8 cellular contexts compared by ENCODE assay signal in the genomic region with DNA sequence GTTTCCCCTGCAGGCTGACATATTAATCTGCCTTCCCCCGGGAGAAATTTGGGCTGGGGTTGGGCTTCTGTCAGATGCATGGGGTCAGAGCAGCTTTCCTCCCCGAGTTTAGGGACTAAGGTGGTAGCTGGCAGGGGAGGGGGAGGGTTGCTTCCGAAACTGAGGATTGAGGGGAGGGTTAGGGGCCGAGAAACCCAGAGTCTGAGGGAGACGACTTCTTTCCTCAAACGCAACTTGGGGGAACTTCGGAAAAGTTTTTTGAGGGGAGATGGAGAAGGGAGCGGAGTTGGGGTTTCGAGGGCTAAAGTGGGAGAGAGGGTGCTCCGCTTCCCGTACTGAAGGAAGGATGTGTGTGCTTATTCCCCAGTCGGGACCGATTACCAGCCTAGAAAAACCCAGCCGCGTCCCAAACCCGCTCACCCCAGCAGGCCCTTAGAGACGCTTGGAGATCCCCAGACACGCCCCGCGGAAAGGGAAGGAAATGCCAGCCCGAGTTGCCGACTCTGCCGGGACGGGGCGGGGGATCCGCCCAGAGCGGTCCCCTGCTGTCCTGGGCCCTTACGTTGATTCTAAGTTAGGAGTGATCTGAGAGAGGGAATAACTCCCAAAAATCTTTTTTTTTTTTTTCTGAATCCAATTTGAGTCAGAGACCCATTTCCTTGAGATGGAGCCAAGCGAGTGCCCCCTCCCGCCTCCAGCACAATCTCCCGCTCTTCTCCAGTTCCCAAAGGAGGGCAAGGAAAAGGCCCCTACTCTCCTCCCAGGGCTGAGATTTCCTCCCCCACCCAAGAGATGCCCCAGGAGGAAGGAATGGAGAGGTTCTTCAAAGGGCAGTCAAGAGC.
DNase-seq lines count a peak whose midpoint lies in the region; ATAC-seq and TF ChIP-seq lines count a peak whose summit lies in the region.

No MANE protein-coding gene starts in this region.

- H2BK12ac ChIP-seq in H9 (ENCODE audit: insufficient read length, low read depth, low read length): no peak overlapping the region

- no peak overlapping the region for H3K23ac ChIP-seq in H9 (ENCODE audit: insufficient read length, low read depth, low read length)

- H3K27me3 ChIP-seq in H9 (ENCODE audit: insufficient read depth, low read length): peaks cover 83% of the 10 kb centered on the region
- no peaks in the 10 kb centered on the region for H3K27me3 ChIP-seq in adrenal gland
- H3K27me3 ChIP-seq in smooth muscle cell (ENCODE audit: low read depth): peaks cover 99% of the 10 kb centered on the region

- no peak for TF ChIP-seq CTCF in H9 (conservative IDR thresholded peaks at IDR 0.05)
- TF ChIP-seq CTCF in adrenal gland (IDR thresholded peaks at IDR 0.05): no peak
- no peak for TF ChIP-seq CTCF in smooth muscle cell (IDR thresholded peaks at IDR 0.05; ENCODE audit: borderline replicate concordance, insufficient read depth, poor library complexity, severe bottlenecking)

- intact Hi-C loops in adrenal gland (cut with DNase I): no loop called here

- no peak overlapping the region for H3K27ac Mint-ChIP-seq in H9
- H3K27ac Mint-ChIP-seq in immature natural killer cell: no peak overlapping the region

- H2BK120ac ChIP-seq in H9 (ENCODE audit: low read depth, low read length, poor library complexity, severe bottlenecking): no peak overlapping the region

- no peaks in the 10 kb centered on the region for H3K36me3 ChIP-seq in adrenal gland (replicated peaks in 1 of 2)
- H3K36me3 ChIP-seq in smooth muscle cell (ENCODE audit: low read depth): no peaks in the 10 kb centered on the region

- no peak overlapping the region for H2BK20ac ChIP-seq in H9 (ENCODE audit: low read depth, low read length, poor library complexity, severe bottlenecking)

- H4K20me1 ChIP-seq in H9 (ENCODE audit: control insufficient read depth, insufficient read depth, insufficient read length) (no peaks in the 10 kb centered on the region), smooth muscle cell (ENCODE audit: low read depth) (no peaks in the 10 kb centered on the region)

- no CpG with 5 or more reads among the region's 31 CpGs for WGBS in H9 (ENCODE audit: extremely low coverage, insufficient read length, low lambda C conversion rate)
- 6 to 9% (median 6%) methylated on average over 21 to 31 of the region's 31 CpGs for WGBS in adrenal gland, 4 donors
- WGBS in smooth muscle cell (ENCODE audit: low lambda C conversion rate): 9% methylated on average over 31 of the region's 31 CpGs

- no peak overlapping the region for H3K27ac ChIP-seq in H9 (ENCODE audit: insufficient read length, low read depth, low read length)
- H3K27ac ChIP-seq in adrenal gland: peak overlapping the region in 4 of 5 donors; percentile 39 to 78 (median 64)
- no peak overlapping the region for H3K27ac ChIP-seq in smooth muscle cell (ENCODE audit: low read depth)

- H2AK5ac ChIP-seq in H9 (ENCODE audit: insufficient read length, low read length): no peak overlapping the region

- H3K27me3 Mint-ChIP-seq in H9 (ENCODE audit: low read depth) (peaks cover 100% of the 10 kb centered on the region), immature natural killer cell (ENCODE audit: low read depth in 3 of 3) (peaks cover 17 to 38% (median 24%) of the 10 kb centered on the region in 3 donors)

- H3K9me3 Mint-ChIP-seq in H9: peaks cover 0 to 4% of the 10 kb centered on the region in 2 experiments; a peak in 1 of 5 replicates
- H3K9me3 Mint-ChIP-seq in immature natural killer cell: no peaks in the 10 kb centered on the region

- peak overlapping the region; percentile 67 for H3K4me2 ChIP-seq in H9 (ENCODE audit: insufficient read depth, insufficient read length, low read length)
- peak overlapping the region; percentile 90 for H3K4me2 ChIP-seq in smooth muscle cell

- H3K79me1 ChIP-seq in H9 (ENCODE audit: insufficient read depth, low read depth, low read length, poor library complexity, severe bottlenecking): no peaks in the 10 kb centered on the region

- peak; percentile 18 to 37 for TF ChIP-seq POLR2A in adrenal gland (IDR thresholded peaks at IDR 0.05)

- H3K23me2 ChIP-seq in H9 (ENCODE audit: insufficient read length, low read depth, low read length, poor library complexity, severe bottlenecking): peaks cover 10% of the 10 kb centered on the region

- H2BK15ac ChIP-seq in H9 (ENCODE audit: low read depth, low read length): no peak overlapping the region

- no peak overlapping the region for H3K14ac ChIP-seq in H9 (ENCODE audit: insufficient read depth, low read length)

- no peak overlapping the region for H3K56ac ChIP-seq in H9 (ENCODE audit: insufficient read length, low read depth, low read length)

- peak; percentile 67 for DNase-seq in H9
- peak; percentile 51 to 76 (median 70) for DNase-seq in adrenal gland
- DNase-seq in immature natural killer cell: no peak
- no peak for DNase-seq in smooth muscle cell (lab: John Stamatoyannopoulos, UW; ENCODE audit: unreplicated experiment)
- no peak for DNase-seq in activated CD8-positive, alpha-beta memory T cell treated with anti-CD3 and anti-CD28 coated beads, Interleukin-2, amount 50 U/mL, for 48 hours
- no peak for DNase-seq in NCI-H2107 (lab: John Stamatoyannopoulos, UW)
- DNase-seq in NCI-H510A (lab: John Stamatoyannopoulos, UW): no peak

- no peak for ATAC-seq in GM21723 (IDR thresholded peaks at IDR 0.05; ENCODE audit: unreplicated experiment)

- no peaks in the 10 kb centered on the region for H3K79me2 ChIP-seq in H9 (ENCODE audit: insufficient read depth, low read length)
- no peaks in the 10 kb centered on the region for H3K79me2 ChIP-seq in smooth muscle cell (ENCODE audit: low read depth)

- H3K9me3 ChIP-seq in H9 (ENCODE audit: control insufficient read depth, low read depth, low read length): no peaks in the 10 kb centered on the region
- H3K9me3 ChIP-seq in adrenal gland (replicated peaks in 1 of 3): no peaks in the 10 kb centered on the region
- H3K9me3 ChIP-seq in smooth muscle cell (replicated peaks; ENCODE audit: low read depth): no peaks in the 10 kb centered on the region

- H2AFZ ChIP-seq in H9 (ENCODE audit: low read length): no peak overlapping the region
- peak overlapping the region; percentile 82 for H2AFZ ChIP-seq in smooth muscle cell (ENCODE audit: low read depth)

- H4K5ac ChIP-seq in H9 (ENCODE audit: insufficient read length, low read depth, low read length): no peak overlapping the region

- no peak overlapping the region for H2BK5ac ChIP-seq in H9 (ENCODE audit: insufficient read length, low read length)

- no peaks in the 10 kb centered on the region; a peak in 1 of 7 replicates for H3K36me3 Mint-ChIP-seq in H9 (ENCODE audit: insufficient read depth in 1 of 3, low read depth in 3 of 3)
- peaks cover 0 to 7% (median 0%) of the 10 kb centered on the region in 3 donors for H3K36me3 Mint-ChIP-seq in immature natural killer cell

- peaks cover 2% of the 10 kb centered on the region; the same call in 1 of the 2 replicates for H3K4me1 ChIP-seq in H9 (ENCODE audit: insufficient read depth, low read length)
- peaks cover 0 to 10% of the 10 kb centered on the region in 2 donors for H3K4me1 ChIP-seq in adrenal gland (replicated peaks in 1 of 2)
- peaks cover 29% of the 10 kb centered on the region for H3K4me1 ChIP-seq in smooth muscle cell (ENCODE audit: low read depth)

- H3K4me3 Mint-ChIP-seq in H9 (peak overlapping the region; percentile 36 to 78), immature natural killer cell (peak overlapping the region in 3 of 5 donors; percentile 14 to 46 (median 38))

- no peak overlapping the region for H4K91ac ChIP-seq in H9 (ENCODE audit: insufficient read length, low read depth, low read length)

- no peak overlapping the region for H3K18ac ChIP-seq in H9 (ENCODE audit: insufficient read length, low read depth, low read length)

- no peak overlapping the region for H3K9ac ChIP-seq in H9 (ENCODE audit: extremely low read depth, insufficient read length, low read length)
- H3K9ac ChIP-seq in smooth muscle cell (ENCODE audit: low read depth): no peak overlapping the region

- H4K8ac ChIP-seq in H9 (replicated peaks; ENCODE audit: insufficient read length, low read depth, low read length): no peak overlapping the region

- peak overlapping the region in 3 of 4 donors; percentile 66 to 86 (median 71) for H3K4me3 ChIP-seq in adrenal gland
- peak overlapping the region; percentile 58 for H3K4me3 ChIP-seq in smooth muscle cell

- no peak overlapping the region for H3T11ph ChIP-seq in H9 (ENCODE audit: low read length)

- H3K4me1 Mint-ChIP-seq in H9 (peaks cover 23 to 69% of the 10 kb centered on the region in 2 experiments), immature natural killer cell (peaks cover 14% of the 10 kb centered on the region in 2 donors)

- no peak overlapping the region for H3K4ac ChIP-seq in H9 (ENCODE audit: low read depth, low read length)

- no peaks in the 10 kb centered on the region for H3F3A ChIP-seq in smooth muscle cell (ENCODE audit: low read depth)

Comparison
In these comparisons a context has a peak if more than half of its experiments do, and no peak if none do; other contexts are left out.
1. DNase-seq: peak in H9 (single experiment) and adrenal gland (7 of 7); none in immature natural killer cell (0 of 3), smooth muscle cell (single experiment), activated CD8-positive, alpha-beta memory T cell treated with anti-CD3 and anti-CD28 coated beads, Interleukin-2, amount 50 U/mL, for 48 hours (single experiment), NCI-H2107 (single experiment) and NCI-H510A (single experiment).
2. H3K27ac ChIP-seq: peak in adrenal gland (4 of 5); none in H9 (single experiment) and smooth muscle cell (single experiment).